Comparison of ENCODE assay signal across 25 cellular contexts in genomic region chr1:71658295-71658694, GRCh38.
DNase-seq lines count a peak whose midpoint lies in the region; ATAC-seq and TF ChIP-seq lines count a peak whose summit lies in the region.
"Had no signal": no experiment of that assay in that cellular context is flagged by ENCODE, and none has a peak within 500 bp of the region (broad histone marks: within the 10 kb centered on the region; RNA-seq: fewer than 3 reads in every experiment).

No MANE protein-coding gene starts in this region.

- H3K4me1 ChIP-seq in right atrium auricular region (no peaks in the 10 kb centered on the region), aorta (ENCODE audit: control insufficient read depth in 1 of 2, insufficient read depth in 2 of 2, low read length in 2 of 2) (no peaks in the 10 kb centered on the region)
- H3K4me1 ChIP-seq: BLaER1, spleen had no signal

- H3K4me3 ChIP-seq in right atrium auricular region (no peak overlapping the region), fibroblast of villous mesenchyme (ENCODE audit: low read depth, low read length) (no peak overlapping the region), aorta (ENCODE audit: low read length in 2 of 2) (no peak overlapping the region)
- H3K4me3 ChIP-seq: BLaER1, spleen, suprapubic skin had no signal

- H3K27ac ChIP-seq in right atrium auricular region (no peak overlapping the region), aorta (ENCODE audit: low read depth in 1 of 2, low read length in 2 of 2) (no peak overlapping the region)
- H3K27ac ChIP-seq: BLaER1, KMS-11, spleen, suprapubic skin had no signal

- H3K36me3 ChIP-seq in right atrium auricular region (no peaks in the 10 kb centered on the region), aorta (ENCODE audit: control insufficient read depth in 1 of 2, insufficient read depth in 2 of 2, low read length in 1 of 2) (no peaks in the 10 kb centered on the region)
- H3K36me3 ChIP-seq: BLaER1, spleen, suprapubic skin had no signal

- H3K36me3 Mint-ChIP-seq in activated T-cell treated with anti-CD3 and anti-CD28 coated beads, Interleukin-2, amount 50 U/mL, for 24 hours (ENCODE audit: low read depth) = no peaks in the 10 kb centered on the region
- H3K36me3 Mint-ChIP-seq: activated naive CD4-positive, alpha-beta T cell treated with anti-CD3 and anti-CD28 coated beads, Interleukin-2, amount 10 ng/mL, durations not matched to agents 7 days and 5 days; memory B cell; stimulated activated effector memory CD8-positive, alpha-beta T cell treated with anti-CD3 and anti-CD28 coated beads, Interleukin-12 subunit alpha, Interleukin-12 subunit beta, amount 100 ng/mL, for 72 hours; WTC11 had no signal

- peaks cover 3% of the 10 kb centered on the region for H3K9me3 Mint-ChIP-seq in activated T-cell treated with anti-CD3 and anti-CD28 coated beads, Interleukin-2, amount 50 U/mL, for 24 hours
- H3K9me3 Mint-ChIP-seq: activated T-helper 1 cell treated with anti-CD3 and anti-CD28 coated beads, Interleukin-12 subunit alpha, Interleukin-12 subunit beta, Interleukin-2, Interleukin-4 antibody, amounts not matched to agents 30 ng/mL and 10 ng/mL and 1 ng/mL, durations not matched to agents 14 hours and 24 hours and 36 hours had no signal

- H3K9me3 ChIP-seq in right atrium auricular region (no peaks in the 10 kb centered on the region), aorta (ENCODE audit: control insufficient read depth, low read length) (no peaks in the 10 kb centered on the region)
- H3K9me3 ChIP-seq: BLaER1, spleen, suprapubic skin had no signal

- DNase-seq in left cardiac atrium = no peak
- no peak for DNase-seq in right atrium auricular region (ENCODE audit: low spot score)
- peak; percentile 91 for DNase-seq in cerebellar cortex (ENCODE audit: low spot score)
- peak; percentile 60 for DNase-seq in fibroblast of villous mesenchyme (ENCODE audit: low read depth)
- DNase-seq in aorta = no peak
- no peak for DNase-seq in activated T-cell treated with anti-CD3 and anti-CD28 coated beads, Interleukin-2, amount 50 U/mL, for 24 hours
- DNase-seq in nucleus accumbens (lab: John Stamatoyannopoulos, UW) = no peak
- DNase-seq: activated CD4-positive, alpha-beta T cell treated with anti-CD3 and anti-CD28 coated beads, Interleukin-2, amount 50 U/mL, for 1 hour; activated naive CD4-positive, alpha-beta T cell treated with anti-CD3 and anti-CD28 coated beads, Interleukin-2, amount 10 ng/mL, durations not matched to agents 7 days and 5 days; DMS79; effector CD8-positive, alpha-beta T cell; head of caudate nucleus; NCI-H2227 treated with DMSO at 0.1 percent for 48 hours; NCI-H774; occipital lobe; spleen; stimulated activated CD4-positive, alpha-beta T cell treated with anti-CD3 and anti-CD28 coated beads, Interleukin-2, amount 100 ng/mL, for 48 hours had no signal

- ATAC-seq in left cardiac atrium (peak; percentile 61 to 65), aorta (ENCODE audit: low FRiP score) (peak; percentile 79), HG03469 (IDR thresholded peaks at IDR 0.05; ENCODE audit: unreplicated experiment) (no peak)
- ATAC-seq: stimulated activated effector memory CD8-positive, alpha-beta T cell treated with anti-CD3 and anti-CD28 coated beads, Interleukin-12 subunit alpha, Interleukin-12 subunit beta, amount 100 ng/mL, for 72 hours; WTC11 had no signal

- H3K27me3 Mint-ChIP-seq in activated T-cell treated with anti-CD3 and anti-CD28 coated beads, Interleukin-2, amount 50 U/mL, for 24 hours = no peaks in the 10 kb centered on the region
- H3K27me3 Mint-ChIP-seq: activated naive CD4-positive, alpha-beta T cell treated with anti-CD3 and anti-CD28 coated beads, Interleukin-2, amount 10 ng/mL, durations not matched to agents 7 days and 5 days; memory B cell had no signal

- no peak overlapping the region for H3K4me3 Mint-ChIP-seq in activated T-cell treated with anti-CD3 and anti-CD28 coated beads, Interleukin-2, amount 50 U/mL, for 24 hours
- H3K4me3 Mint-ChIP-seq: activated naive CD4-positive, alpha-beta T cell treated with anti-CD3 and anti-CD28 coated beads, Interleukin-2, amount 10 ng/mL, durations not matched to agents 7 days and 5 days; activated T-helper 1 cell treated with anti-CD3 and anti-CD28 coated beads, Interleukin-12 subunit alpha, Interleukin-12 subunit beta, Interleukin-2, Interleukin-4 antibody, amounts not matched to agents 30 ng/mL and 10 ng/mL and 1 ng/mL, durations not matched to agents 14 hours and 24 hours and 36 hours; memory B cell; stimulated activated effector memory CD8-positive, alpha-beta T cell treated with anti-CD3 and anti-CD28 coated beads, Interleukin-12 subunit alpha, Interleukin-12 subunit beta, amount 100 ng/mL, for 72 hours; WTC11 had no signal

- H3K27me3 ChIP-seq in right atrium auricular region = no peaks in the 10 kb centered on the region
- H3K27me3 ChIP-seq in aorta (ENCODE audit: control insufficient read depth in 1 of 2, insufficient read depth in 2 of 2, low read length in 1 of 2) = no peaks in the 10 kb centered on the region
- H3K27me3 ChIP-seq: BLaER1, spleen, suprapubic skin had no signal

- WGBS in aorta, 2 donors = 4 to 8% methylated on average over 3 of the region's 3 CpGs

- intact Hi-C loops in left cardiac atrium (cut with DNase I) (no loop called here), aorta (cut with DNase I) (no loop called here)

- no peak overlapping the region for H3K27ac Mint-ChIP-seq in activated T-cell treated with anti-CD3 and anti-CD28 coated beads, Interleukin-2, amount 50 U/mL, for 24 hours
- H3K27ac Mint-ChIP-seq: activated naive CD4-positive, alpha-beta T cell treated with anti-CD3 and anti-CD28 coated beads, Interleukin-2, amount 10 ng/mL, durations not matched to agents 7 days and 5 days; activated T-helper 1 cell treated with anti-CD3 and anti-CD28 coated beads, Interleukin-12 subunit alpha, Interleukin-12 subunit beta, Interleukin-2, Interleukin-4 antibody, amounts not matched to agents 30 ng/mL and 10 ng/mL and 1 ng/mL, durations not matched to agents 14 hours and 24 hours and 36 hours; memory B cell; stimulated activated effector memory CD8-positive, alpha-beta T cell treated with anti-CD3 and anti-CD28 coated beads, Interleukin-12 subunit alpha, Interleukin-12 subunit beta, amount 100 ng/mL, for 72 hours; WTC11 had no signal

- no peaks in the 10 kb centered on the region for H3K4me1 Mint-ChIP-seq in activated T-cell treated with anti-CD3 and anti-CD28 coated beads, Interleukin-2, amount 50 U/mL, for 24 hours (ENCODE audit: low read depth)
- H3K4me1 Mint-ChIP-seq: activated naive CD4-positive, alpha-beta T cell treated with anti-CD3 and anti-CD28 coated beads, Interleukin-2, amount 10 ng/mL, durations not matched to agents 7 days and 5 days; memory B cell; stimulated activated effector memory CD8-positive, alpha-beta T cell treated with anti-CD3 and anti-CD28 coated beads, Interleukin-12 subunit alpha, Interleukin-12 subunit beta, amount 100 ng/mL, for 72 hours; WTC11 had no signal

- TF ChIP-seq CTCF in right atrium auricular region (IDR thresholded peaks at IDR 0.05) (no peak), fibroblast of villous mesenchyme (IDR thresholded peaks at IDR 0.05; ENCODE audit: insufficient read depth, low read depth, low read length) (no peak)

Comparison
In these comparisons a context has a peak if more than half of its experiments do, and no peak if none do; other contexts are left out.
1. DNase-seq: peak in cerebellar cortex (single experiment) and fibroblast of villous mesenchyme (single experiment); none in left cardiac atrium (single experiment), right atrium auricular region (single experiment), aorta (0 of 2), activated T-cell treated with anti-CD3 and anti-CD28 coated beads, Interleukin-2, amount 50 U/mL, for 24 hours (single experiment) and nucleus accumbens (0 of 56).